In genomic region chr9:115992834-115993233, GRCh38 we compare ENCODE assay signal across 19 cellular contexts.
DNase-seq lines count a peak whose midpoint lies in the region; ATAC-seq, FAIRE-seq and TF ChIP-seq lines count a peak whose summit lies in the region.
"Had no signal": no experiment of that assay in that cellular context is flagged by ENCODE, and none has a peak within 500 bp of the region (broad histone marks: within the 10 kb centered on the region; RNA-seq: fewer than 3 reads in every experiment).

No MANE protein-coding gene starts in this region.

- 35% methylated on average over 4 of the region's 4 CpGs for WGBS in SK-N-SH (ENCODE audit: low lambda C conversion rate)

- ATAC-seq in HG03442 (IDR thresholded peaks at IDR 0.05; ENCODE audit: unreplicated experiment) (no peak), HG02571 (IDR thresholded peaks at IDR 0.05; ENCODE audit: unreplicated experiment) (no peak)
- ATAC-seq: right lobe of liver had no signal

- FAIRE-seq in H54 (lab: Jason Lieb, UNC): peak; percentile 99
- FAIRE-seq: GM18507, islet of Langerhans had no signal

- H2AFZ ChIP-seq in SK-N-SH (ENCODE audit: low read depth): no peak overlapping the region

- no peaks in the 10 kb centered on the region for H3K36me3 ChIP-seq in SK-N-SH (replicated peaks in 1 of 2; ENCODE audit: control insufficient read depth in 1 of 2, insufficient read depth in 2 of 2, low read length in 1 of 2)
- H3K36me3 ChIP-seq: cardiac muscle cell, right lobe of liver had no signal

- H3K4me1 ChIP-seq in SK-N-SH (ENCODE audit: control insufficient read depth in 1 of 2, insufficient read depth in 2 of 2, low read depth in 1 of 2, low read length in 1 of 2): peaks cover 0 to 35% of the 10 kb centered on the region in 2 experiments; a peak in 2 of 4 replicates

- H3K4me3 ChIP-seq in SK-N-SH (ENCODE audit: low read depth in 2 of 2, low read length in 1 of 2): no peak overlapping the region
- H3K4me3 ChIP-seq in fibroblast of the aortic adventitia (ENCODE audit: low read depth, low read length): no peak overlapping the region
- H3K4me3 ChIP-seq: cardiac muscle cell, right lobe of liver had no signal

- no peaks in the 10 kb centered on the region for H4K20me1 ChIP-seq in SK-N-SH (ENCODE audit: insufficient read depth)

- TF ChIP-seq RAD21 in SK-N-SH (IDR thresholded peaks at IDR 0.05; ENCODE audit: low read length): no peak

- DNase-seq in H54 (ENCODE audit: insufficient read length, low spot score) (no peak), SK-N-SH (no peak), fibroblast of the aortic adventitia (ENCODE audit: low read depth) (peak; percentile 41)
- no peak for DNase-seq in activated CD8-positive, alpha-beta memory T cell treated with anti-CD3 and anti-CD28 coated beads, Interleukin-2, amount 50 U/mL, for 48 hours
- DNase-seq in central memory CD4-positive, alpha-beta T cell: no peak
- DNase-seq: activated CD4-positive, alpha-beta T cell treated with anti-CD3 and anti-CD28 coated beads for 48 hours; activated T-cell treated with anti-CD3 and anti-CD28 coated beads, Interleukin-2, amount 50 U/mL, for 1 hour; Kasumi-1; NCI-H1436; NCI-H345; occipital lobe; right lobe of liver; SIG-M5; stimulated activated CD4-positive, alpha-beta T cell treated with anti-CD3 and anti-CD28 coated beads, Interleukin-2, amount 100 ng/mL, for 48 hours had no signal

- peak in 1 of 2 experiments; percentile 95; a peak in 2 of 4 replicates for TF ChIP-seq EP300 in SK-N-SH (IDR thresholded peaks at IDR 0.05; ENCODE audit: borderline replicate concordance in 1 of 2, low read depth in 1 of 2, low read length in 1 of 2)

- peak overlapping the region in 1 of 2 experiments; percentile 71; a peak in 2 of 4 replicates for H3K27ac ChIP-seq in SK-N-SH (ENCODE audit: low read depth in 2 of 2, low read length in 1 of 2)
- H3K27ac ChIP-seq: cardiac muscle cell, right lobe of liver had no signal

- POLR2A ChIA-PET in SK-N-SH (lab: Yijun Ruan, JAX): no interaction called here

- TF ChIP-seq CTCF in SK-N-SH (IDR thresholded peaks at IDR 0.05) (peak; percentile 47), fibroblast of the aortic adventitia (IDR thresholded peaks at IDR 0.05; ENCODE audit: insufficient read depth, low read length) (no peak)

- H3K9me3 ChIP-seq in SK-N-SH: 0 out of 2 replicates have a peak, but pooled peaks cover 5% of the 10 kb centered on the region
- H3K9me3 ChIP-seq: right lobe of liver had no signal

- peaks cover 30% of the 10 kb centered on the region for H3F3A ChIP-seq in SK-N-SH (replicated peaks; ENCODE audit: insufficient read depth)

- H3K9me2 ChIP-seq in SK-N-SH: no peaks in the 10 kb centered on the region

- peak overlapping the region; percentile 13; the same call in 1 of the 2 replicates for H3K9ac ChIP-seq in SK-N-SH

- no peak for TF ChIP-seq POLR2A in H54 (IDR thresholded peaks at IDR 0.05; ENCODE audit: low read depth, low read length)

- CTCF ChIA-PET in SK-N-SH (lab: Yijun Ruan, JAX): no interaction called here

- H3K79me2 ChIP-seq in SK-N-SH (ENCODE audit: insufficient read depth): no peaks in the 10 kb centered on the region

- no peaks in the 10 kb centered on the region for H3K27me3 ChIP-seq in SK-N-SH (ENCODE audit: insufficient read depth)
- H3K27me3 ChIP-seq: cardiac muscle cell, right lobe of liver had no signal

- H3K4me2 ChIP-seq in SK-N-SH: 0 out of 2 replicates have a peak overlapping the region, but pooled peaks have one; percentile 24

TF ChIP-seq in SK-N-SH, 30 proteins besides CTCF, POLR2A, EP300 and RAD21 (continues in another document):
- TF ChIP-seq MAX (IDR thresholded peaks at IDR 0.05; ENCODE audit: low read depth) (peak; percentile 75), EZH2phosphoT487 (IDR thresholded peaks at IDR 0.05; ENCODE audit: borderline replicate concordance, low read depth) (no peak), JUND (IDR thresholded peaks at IDR 0.05) (peak; percentile 92), SIN3A (IDR thresholded peaks at IDR 0.05; ENCODE audit: borderline replicate concordance, low read depth, low read length) (0 out of 2 replicates have a peak, but pooled peaks have one; percentile 29), PBX3 (IDR thresholded peaks at IDR 0.05) (peak; percentile 93), FOSL2 (IDR thresholded peaks at IDR 0.05; ENCODE audit: borderline replicate concordance, low read depth) (peak; percentile 87), GATA2 (CRISPR knock-in tag; IDR thresholded peaks at IDR 0.05) (no peak), RXRA (IDR thresholded peaks at IDR 0.05; ENCODE audit: borderline replicate concordance, low read depth) (peak; percentile 67; the same call in 1 of the 2 replicates), RFX5 (IDR thresholded peaks at IDR 0.05; ENCODE audit: low read length) (no peak), MXI1 (IDR thresholded peaks at IDR 0.05; ENCODE audit: low read depth, low read length) (no peak), RCOR1 (IDR thresholded peaks at IDR 0.05; ENCODE audit: low read length) (no peak), FOXJ3 (CRISPR knock-in tag; IDR thresholded peaks at IDR 0.05) (no peak), TEAD4 (IDR thresholded peaks at IDR 0.05; ENCODE audit: borderline replicate concordance, insufficient read depth) (peak; percentile 88), MEF2A (IDR thresholded peaks at IDR 0.05; ENCODE audit: borderline replicate concordance, low read depth) (peak; percentile 51; the same call in 1 of the 2 replicates), NRF1 (IDR thresholded peaks at IDR 0.05; ENCODE audit: low read depth, low read length) (no peak), GABPA (IDR thresholded peaks at IDR 0.05; ENCODE audit: low read depth) (no peak)
- TF ChIP-seq, protein P1, sequence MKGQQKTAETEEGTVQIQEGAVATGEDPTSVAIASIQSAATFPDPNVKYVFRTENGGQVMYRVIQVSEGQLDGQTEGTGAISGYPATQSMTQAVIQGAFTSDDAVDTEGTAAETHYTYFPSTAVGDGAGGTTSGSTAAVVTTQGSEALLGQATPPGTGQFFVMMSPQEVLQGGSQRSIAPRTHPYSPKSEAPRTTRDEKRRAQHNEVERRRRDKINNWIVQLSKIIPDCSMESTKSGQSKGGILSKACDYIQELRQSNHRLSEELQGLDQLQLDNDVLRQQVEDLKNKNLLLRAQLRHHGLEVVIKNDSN (IDR thresholded peaks at IDR 0.05; ENCODE audit: borderline replicate concordance, low read depth): no peak
- TF ChIP-seq, protein P2, sequence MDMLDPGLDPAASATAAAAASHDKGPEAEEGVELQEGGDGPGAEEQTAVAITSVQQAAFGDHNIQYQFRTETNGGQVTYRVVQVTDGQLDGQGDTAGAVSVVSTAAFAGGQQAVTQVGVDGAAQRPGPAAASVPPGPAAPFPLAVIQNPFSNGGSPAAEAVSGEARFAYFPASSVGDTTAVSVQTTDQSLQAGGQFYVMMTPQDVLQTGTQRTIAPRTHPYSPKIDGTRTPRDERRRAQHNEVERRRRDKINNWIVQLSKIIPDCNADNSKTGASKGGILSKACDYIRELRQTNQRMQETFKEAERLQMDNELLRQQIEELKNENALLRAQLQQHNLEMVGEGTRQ (IDR thresholded peaks at IDR 0.05; ENCODE audit: borderline replicate concordance, low read depth, low read length): no peak
- TF ChIP-seq, protein P3, sequence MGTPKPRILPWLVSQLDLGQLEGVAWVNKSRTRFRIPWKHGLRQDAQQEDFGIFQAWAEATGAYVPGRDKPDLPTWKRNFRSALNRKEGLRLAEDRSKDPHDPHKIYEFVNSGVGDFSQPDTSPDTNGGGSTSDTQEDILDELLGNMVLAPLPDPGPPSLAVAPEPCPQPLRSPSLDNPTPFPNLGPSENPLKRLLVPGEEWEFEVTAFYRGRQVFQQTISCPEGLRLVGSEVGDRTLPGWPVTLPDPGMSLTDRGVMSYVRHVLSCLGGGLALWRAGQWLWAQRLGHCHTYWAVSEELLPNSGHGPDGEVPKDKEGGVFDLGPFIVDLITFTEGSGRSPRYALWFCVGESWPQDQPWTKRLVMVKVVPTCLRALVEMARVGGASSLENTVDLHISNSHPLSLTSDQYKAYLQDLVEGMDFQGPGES (IDR thresholded peaks at IDR 0.05; ENCODE audit: low read depth, low read length): no peak
- TF ChIP-seq, protein P4, sequence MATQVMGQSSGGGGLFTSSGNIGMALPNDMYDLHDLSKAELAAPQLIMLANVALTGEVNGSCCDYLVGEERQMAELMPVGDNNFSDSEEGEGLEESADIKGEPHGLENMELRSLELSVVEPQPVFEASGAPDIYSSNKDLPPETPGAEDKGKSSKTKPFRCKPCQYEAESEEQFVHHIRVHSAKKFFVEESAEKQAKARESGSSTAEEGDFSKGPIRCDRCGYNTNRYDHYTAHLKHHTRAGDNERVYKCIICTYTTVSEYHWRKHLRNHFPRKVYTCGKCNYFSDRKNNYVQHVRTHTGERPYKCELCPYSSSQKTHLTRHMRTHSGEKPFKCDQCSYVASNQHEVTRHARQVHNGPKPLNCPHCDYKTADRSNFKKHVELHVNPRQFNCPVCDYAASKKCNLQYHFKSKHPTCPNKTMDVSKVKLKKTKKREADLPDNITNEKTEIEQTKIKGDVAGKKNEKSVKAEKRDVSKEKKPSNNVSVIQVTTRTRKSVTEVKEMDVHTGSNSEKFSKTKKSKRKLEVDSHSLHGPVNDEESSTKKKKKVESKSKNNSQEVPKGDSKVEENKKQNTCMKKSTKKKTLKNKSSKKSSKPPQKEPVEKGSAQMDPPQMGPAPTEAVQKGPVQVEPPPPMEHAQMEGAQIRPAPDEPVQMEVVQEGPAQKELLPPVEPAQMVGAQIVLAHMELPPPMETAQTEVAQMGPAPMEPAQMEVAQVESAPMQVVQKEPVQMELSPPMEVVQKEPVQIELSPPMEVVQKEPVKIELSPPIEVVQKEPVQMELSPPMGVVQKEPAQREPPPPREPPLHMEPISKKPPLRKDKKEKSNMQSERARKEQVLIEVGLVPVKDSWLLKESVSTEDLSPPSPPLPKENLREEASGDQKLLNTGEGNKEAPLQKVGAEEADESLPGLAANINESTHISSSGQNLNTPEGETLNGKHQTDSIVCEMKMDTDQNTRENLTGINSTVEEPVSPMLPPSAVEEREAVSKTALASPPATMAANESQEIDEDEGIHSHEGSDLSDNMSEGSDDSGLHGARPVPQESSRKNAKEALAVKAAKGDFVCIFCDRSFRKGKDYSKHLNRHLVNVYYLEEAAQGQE (IDR thresholded peaks at IDR 0.05; ENCODE audit: low read depth, low read length): no peak
